In the genomic region with DNA sequence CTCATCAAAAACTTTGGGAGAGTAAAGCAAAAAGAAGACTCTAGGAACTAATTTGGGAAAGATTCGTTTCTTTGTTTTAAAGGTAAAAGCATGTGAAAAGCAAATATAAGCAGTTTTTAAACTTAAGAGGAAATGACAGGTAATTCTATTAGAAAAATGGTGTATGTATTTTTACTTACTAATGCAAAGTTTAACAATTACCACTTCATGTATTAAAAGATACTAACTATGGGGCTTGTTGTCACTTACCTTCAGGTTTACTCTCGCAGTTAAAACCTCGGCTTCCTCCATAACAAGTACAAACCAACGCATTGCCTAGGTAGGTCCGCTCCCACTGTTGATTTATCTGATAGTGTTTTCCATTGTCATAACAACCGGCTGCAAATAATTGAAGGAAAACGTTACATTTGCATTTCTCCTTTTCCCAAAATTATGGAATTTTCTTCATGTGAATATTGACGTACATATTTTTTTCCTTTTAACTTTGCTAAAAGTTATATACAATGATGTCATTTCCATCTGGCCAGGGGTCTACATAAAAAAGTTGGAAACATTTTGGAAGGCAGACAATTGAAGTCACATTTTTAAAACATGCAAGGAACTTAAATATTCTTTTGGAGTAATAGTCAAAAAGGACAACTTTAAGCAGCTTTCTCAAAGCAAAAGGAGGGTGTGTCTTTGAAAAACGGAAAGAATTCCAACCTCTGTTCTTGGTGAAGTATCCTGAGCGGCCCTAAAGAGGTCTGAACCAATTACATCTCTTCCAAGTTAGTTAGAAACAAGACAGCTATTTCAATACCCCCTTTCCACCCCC, we compare ENCODE assay signal across 10 cellular contexts. TPM values are rescaled to one million over a fixed set of nuclear protein-coding genes. Genes with fewer than 3 reads are reported as not detected.
DNase-seq lines count a peak whose midpoint lies in the region; ATAC-seq, FAIRE-seq and TF ChIP-seq lines count a peak whose summit lies in the region.
"Had no signal": no experiment of that assay in that cellular context is flagged by ENCODE, and none has a peak within 500 bp of the region (broad histone marks: within the 10 kb centered on the region; RNA-seq: fewer than 3 reads in every experiment).

No MANE protein-coding gene starts in this region.

- TSS peak; percentile 73 for BruUV-seq in GM12878 (replicated peaks; lab: Mats Ljungman, UMichigan)

- DNase-seq in activated naive CD4-positive, alpha-beta T cell treated with anti-CD3 and anti-CD28 coated beads for 36 hours, result no peak
- no peak for DNase-seq in activated naive CD4-positive, alpha-beta T cell treated with Interleukin-2 at 50 U/mL for 16 hours
- DNase-seq in GM12878 (ENCODE audit: low read depth, low spot score) (no peak), right lobe of liver (no peak), type B pancreatic cell (ENCODE audit: extremely low spot score, unreplicated experiment) (no peak), NCI-H524 (lab: John Stamatoyannopoulos, UW) (no peak)
- DNase-seq: DMS 273 treated with DMSO at 0.1 percent for 48 hours, small intestine had no signal

- H3K9me3 ChIP-seq in GM12878 (replicated peaks; ENCODE audit: control insufficient read depth, insufficient read depth, low read length) (no peaks in the 10 kb centered on the region), right lobe of liver (no peaks in the 10 kb centered on the region)

- no peak overlapping the region for H3K9ac ChIP-seq in GM12878 (ENCODE audit: control insufficient read depth, insufficient read depth, low read length)

- H4K20me1 ChIP-seq in GM12878 (ENCODE audit: control insufficient read depth, insufficient read depth), result no peaks in the 10 kb centered on the region

- SMC1A ChIA-PET in GM12878 (lab: Charles Lee; ENCODE audit: uncharacterized antibody, unreplicated experiment), result no interaction called here

- intact Hi-C loops in activated naive CD4-positive, alpha-beta T cell treated with anti-CD3 and anti-CD28 coated beads for 36 hours (cut with micrococcal nuclease), result loop anchor here (2.0 kb wide), 1 partner anchor 122 kb away; a partner anchor contains a TSS
- intact Hi-C loops in GM12878 (cut with micrococcal nuclease; ENCODE audit: unreplicated experiment) (loop anchor here (5.0 kb wide), 1 partner anchor 483 kb away; no protein-coding TSS in a partner anchor), right lobe of liver (cut with DNase I) (no loop called here)

- peaks cover 0 to 14% of the 10 kb centered on the region in 2 experiments; a peak in 2 of 4 replicates for H3K27me3 ChIP-seq in GM12878 (replicated peaks in 1 of 2; ENCODE audit: control insufficient read depth in 2 of 2, insufficient read depth in 2 of 2, low read length in 1 of 2)
- H3K27me3 ChIP-seq in right lobe of liver, result no peaks in the 10 kb centered on the region

- H3K36me3 ChIP-seq in GM12878 (ENCODE audit: control insufficient read depth in 2 of 2, insufficient read depth in 2 of 2, low read length in 1 of 2), result no peaks in the 10 kb centered on the region
- H3K36me3 ChIP-seq in right lobe of liver, result peaks cover 0 to 31% (median 3%) of the 10 kb centered on the region in 4 donors

- TF ChIP-seq CTCF in GM12878 (IDR thresholded peaks at IDR 0.05 in 2 of 3, conservative IDR thresholded peaks at IDR 0.05 in 1 of 3; ENCODE audit: control insufficient read depth in 2 of 3, extremely low read depth in 1 of 3, insufficient read depth in 1 of 3, low read depth in 3 of 3, low read length in 3 of 3), result no peak
- TF ChIP-seq CTCF in right lobe of liver (IDR thresholded peaks at IDR 0.05), result no peak
- no peak for TF ChIP-seq CTCF in type B pancreatic cell (conservative IDR thresholded peaks at IDR 0.05)

- no peaks in the 10 kb centered on the region for H3K4me1 ChIP-seq in GM12878 (ENCODE audit: control insufficient read depth, insufficient read depth, low read length)
- H3K4me1 ChIP-seq in right lobe of liver, result peaks cover 0 to 14% (median 2%) of the 10 kb centered on the region in 4 donors

- H3K4me2 ChIP-seq in GM12878 (ENCODE audit: control insufficient read depth, insufficient read depth), result no peak overlapping the region

- no peak for FAIRE-seq in GM12878 (lab: Jason Lieb, UNC)
- FAIRE-seq: small intestine had no signal

- CTCF ChIA-PET in activated naive CD4-positive, alpha-beta T cell treated with anti-CD3 and anti-CD28 coated beads for 36 hours (lab: Charles Lee), result no interaction called here
- CTCF ChIA-PET in GM12878 (lab: Yijun Ruan, JAX), result no interaction called here

- no peak for TF ChIP-seq EP300 in GM12878 (IDR thresholded peaks at IDR 0.05; ENCODE audit: borderline replicate concordance in 1 of 2, control insufficient read depth in 1 of 2, low read depth in 2 of 2, low read length in 2 of 2)

- peaks cover 55% of the 10 kb centered on the region for H3K27me3 Mint-ChIP-seq in activated naive CD4-positive, alpha-beta T cell treated with anti-CD3 and anti-CD28 coated beads for 36 hours (ENCODE audit: low read depth)
- H3K27me3 Mint-ChIP-seq in type B pancreatic cell, result peaks cover 34% of the 10 kb centered on the region

- RAD21 ChIA-PET in GM12878 (lab: Charles Lee; ENCODE audit: unreplicated experiment), result no interaction called here

- POLR2A ChIA-PET in GM12878 (lab: Charles Lee), result no interaction called here

- ATAC-seq in GM12878, result no peak
- ATAC-seq in right lobe of liver, result peak in 3 of 4 donors; percentile 6 to 13 (median 8)
- no peak for ATAC-seq in HG03378 (IDR thresholded peaks at IDR 0.05; ENCODE audit: unreplicated experiment)
- ATAC-seq in GM18520 (IDR thresholded peaks at IDR 0.05; ENCODE audit: unreplicated experiment), result no peak

- no peaks in the 10 kb centered on the region for H3K36me3 Mint-ChIP-seq in activated naive CD4-positive, alpha-beta T cell treated with anti-CD3 and anti-CD28 coated beads for 36 hours (ENCODE audit: low read depth)
- H3K36me3 Mint-ChIP-seq in type B pancreatic cell, result peaks cover 23% of the 10 kb centered on the region

- 67% methylated on average over 10 of the region's 10 CpGs for whole genome bisulfite sequencing in GM12878 (ENCODE audit: insufficient coverage, insufficient replicate concordance, low lambda C conversion rate, missing lambda C conversion rate)
- 21% methylated on average over 10 of the region's 10 CpGs for WGBS in right lobe of liver (ENCODE audit: insufficient coverage, low coverage, low lambda C conversion rate, missing lambda C conversion rate)

- no peaks in the 10 kb centered on the region for H3K79me2 ChIP-seq in GM12878 (ENCODE audit: control insufficient read depth, insufficient read depth, low read length)

- TF ChIP-seq POLR2A in GM12878 (IDR thresholded peaks at IDR 0.05; ENCODE audit: low read depth, low read length) (no peak), right lobe of liver (IDR thresholded peaks at IDR 0.05) (no peak)

- H3K27ac ChIP-seq in GM12878 (ENCODE audit: control insufficient read depth, insufficient read depth), result no peak overlapping the region
- H3K27ac ChIP-seq in right lobe of liver, result peak overlapping the region; percentile 73 to 85 (median 84)

- no peak overlapping the region for H3K27ac Mint-ChIP-seq in activated naive CD4-positive, alpha-beta T cell treated with anti-CD3 and anti-CD28 coated beads for 36 hours
- H3K27ac Mint-ChIP-seq in type B pancreatic cell, result peak overlapping the region; percentile 59

- H2AFZ ChIP-seq in GM12878 (ENCODE audit: control insufficient read depth, low read depth, low read length), result no peak overlapping the region

- peaks cover 19% of the 10 kb centered on the region for H3K4me1 Mint-ChIP-seq in activated naive CD4-positive, alpha-beta T cell treated with anti-CD3 and anti-CD28 coated beads for 36 hours (ENCODE audit: low read depth)
- peaks cover 45% of the 10 kb centered on the region for H3K4me1 Mint-ChIP-seq in type B pancreatic cell (ENCODE audit: unreplicated experiment)

- H3K4me3 Mint-ChIP-seq in activated naive CD4-positive, alpha-beta T cell treated with anti-CD3 and anti-CD28 coated beads for 36 hours, result peak overlapping the region; percentile 54
- H3K4me3 Mint-ChIP-seq in type B pancreatic cell, result peak overlapping the region; percentile 88

- no peak overlapping the region for H3K4me3 ChIP-seq in GM12878
- H3K4me3 ChIP-seq in right lobe of liver, result peak overlapping the region; percentile 65 to 70 (median 68)

- TF ChIP-seq RAD21 in GM12878 (IDR thresholded peaks at IDR 0.05; ENCODE audit: insufficient read depth, low read depth, low read length), result no peak

- in situ Hi-C loops in GM12878 (cut with MboI), result no loop called here

- H3K9me3 Mint-ChIP-seq in activated naive CD4-positive, alpha-beta T cell treated with anti-CD3 and anti-CD28 coated beads for 36 hours, result no peaks in the 10 kb centered on the region
- H3K9me3 Mint-ChIP-seq in type B pancreatic cell, result peaks cover 6% of the 10 kb centered on the region

TF ChIP-seq in GM12878, 131 proteins besides CTCF, POLR2A, EP300 and RAD21 (continues in another document):
- TF ChIP-seq KLF5 (IDR thresholded peaks at IDR 0.05; ENCODE audit: partially characterized antibody), result no peak

RNA-seq across cellular contexts. Expression of a gene that starts 1.2 kb away (rescaled TPM):
- total RNA-seq in activated naive CD4-positive, alpha-beta T cell treated with anti-CD3 and anti-CD28 coated beads for 36 hours, result under 1 TPM; 0.45 to 0.57 TPM
- total RNA-seq in GM12878 (2013; cell fraction: nucleolus; rRNA removed), result 7.4 and 8.6 TPM in 2 replicates
- total RNA-seq in GM12878 (2014; rRNA removed), result 1.0 and 2.7 TPM in 2 replicates
- 0.78 and 0.89 TPM in 2 replicates for total RNA-seq in GM12878 (2014; rRNA removed; fragmentation: Illumina TruSeq; extraction: Trizol)
- 5.9 TPM in 2 replicates for total RNA-seq in GM12878 (2021)
- 2.0 TPM for polyA plus RNA-seq in GM12878 (2011; ENCODE audit: low read depth)
- polyA plus RNA-seq in GM12878 (2011; rRNA removed), result 5.2 and 9.4 TPM in 2 replicates
- 8.8 and 10.4 TPM in 2 replicates for polyA plus RNA-seq in GM12878 (2011; cell fraction: cytosol; rRNA removed)
- 13.2 and 13.3 TPM in 2 replicates for polyA plus RNA-seq in GM12878 (2011; cell fraction: nucleus; rRNA removed)
- 1.5 and 2.8 TPM in 2 replicates for polyA plus RNA-seq in GM12878 (2012)
- 1.5 and 2.1 TPM in 2 replicates for polyA plus RNA-seq in GM12878 (2014; fragmentation: Illumina TruSeq; extraction: Trizol)
- polyA plus RNA-seq in GM12878 (2014; fragmentation: Nextera tagmentation; extraction: Ambion mirVana), result 1 to 10 TPM; 1.1 to 1.6 TPM
- 0.60 and 1.5 TPM in 2 replicates for polyA plus RNA-seq in GM12878 (2014; rRNA removed)
- 1 to 10 TPM; 8.1 TPM for polyA plus RNA-seq in GM12878 (2016; fragmentation: Nextera tagmentation; extraction: Ambion mirVana)
- 17.5 and 18.7 TPM in 2 replicates for polyA minus RNA-seq in GM12878 (2011; rRNA and poly(A)+ RNA removed)
- polyA minus RNA-seq in GM12878 (2011; cell fraction: cytosol; rRNA and poly(A)+ RNA removed), result 8.3 and 10.2 TPM in 2 replicates
- 5.7 and 9.3 TPM in 2 replicates for polyA minus RNA-seq in GM12878 (2011; cell fraction: nucleus; rRNA and poly(A)+ RNA removed)
- 1,000 to 10,000 TPM in 5 of 6 experiments, 100 to 1,000 TPM in 1; 938 to 2,279 (median 1,324) TPM for total RNA-seq in right lobe of liver
- 499 and 902 TPM in 2 replicates for total RNA-seq in type B pancreatic cell (ENCODE audit: low replicate concordance)

Comparison
In these comparisons a context has a peak if more than half of its experiments do, and no peak if none do; other contexts are left out.
1. ATAC-seq: peak in right lobe of liver (3 of 4); none in GM12878 (single experiment), HG03378 (single experiment) and GM18520 (single experiment).
2. RNA of a gene that starts 1.2 kb away (total RNA-seq): 938 to 2,279 TPM in right lobe of liver and 499 to 902 TPM in type B pancreatic cell; 0.78 to 8.6 TPM in GM12878 and 0.45 to 0.57 TPM in activated naive CD4-positive, alpha-beta T cell treated with anti-CD3 and anti-CD28 coated beads for 36 hours; every median in the first group is over 10 times any median in the second.
3. intact Hi-C loops: an anchor here in activated naive CD4-positive, alpha-beta T cell treated with anti-CD3 and anti-CD28 coated beads for 36 hours (2.0 kb wide) and GM12878 (5.0 kb wide); none called in right lobe of liver.